ENCODE assay signal across 8 cellular contexts in the genomic region with DNA sequence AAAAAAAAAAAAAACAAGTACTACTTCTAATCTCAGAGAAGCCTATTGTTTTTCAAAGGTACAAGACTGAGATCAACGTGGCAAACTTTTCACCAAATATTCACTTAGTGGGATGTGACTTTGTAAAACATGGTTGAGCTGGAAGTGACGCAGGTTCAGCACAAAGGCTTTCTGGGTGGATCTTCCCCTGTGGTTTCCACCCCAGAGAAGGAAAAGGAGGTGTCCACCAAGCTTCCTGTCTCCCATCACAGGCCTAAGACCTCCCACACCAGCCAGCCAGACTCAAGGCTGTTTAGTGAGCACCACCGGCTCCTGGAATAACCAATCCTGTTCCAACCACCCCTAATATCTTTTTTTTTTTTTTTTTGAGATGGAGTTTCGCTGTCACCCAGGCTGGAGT. TPM values are rescaled to one million over a fixed set of nuclear protein-coding genes. Genes with fewer than 3 reads are reported as not detected.
A peak's percentile ranks its signal among the peaks of the same experiment; 100 is the strongest.
DNase-seq lines count a peak whose midpoint lies in the region; ATAC-seq and TF ChIP-seq lines count a peak whose summit lies in the region.

No MANE protein-coding gene starts in this region.

- H3K36me3 Mint-ChIP-seq in activated T-cell treated with anti-CD3 and anti-CD28 coated beads, Interleukin-2, amount 50 U/mL, for 24 hours (ENCODE audit: low read depth): peaks cover 10% of the 10 kb centered on the region

- H3K4me3 Mint-ChIP-seq in activated T-cell treated with anti-CD3 and anti-CD28 coated beads, Interleukin-2, amount 50 U/mL, for 24 hours: no peak overlapping the region

- WGBS in gastroesophageal sphincter (ENCODE audit: low coverage in 1 of 2), 2 donors: 45 to 71% methylated on average over 2 to 4 of the region's 4 CpGs

- TF ChIP-seq POLR2A in gastroesophageal sphincter (IDR thresholded peaks at IDR 0.05): no peak

- peaks cover 0 to 88% (median 43%) of the 10 kb centered on the region in 3 donors for H3K4me1 ChIP-seq in gastroesophageal sphincter

- H3K9me3 Mint-ChIP-seq in activated T-cell treated with anti-CD3 and anti-CD28 coated beads, Interleukin-2, amount 50 U/mL, for 24 hours: no peaks in the 10 kb centered on the region

- H3K36me3 ChIP-seq in gastroesophageal sphincter: no peaks in the 10 kb centered on the region

- peak overlapping the region; percentile 67 for H3K27ac Mint-ChIP-seq in activated T-cell treated with anti-CD3 and anti-CD28 coated beads, Interleukin-2, amount 50 U/mL, for 24 hours

- TF ChIP-seq CTCF in gastroesophageal sphincter (IDR thresholded peaks at IDR 0.05): no peak

- H3K27ac ChIP-seq in gastroesophageal sphincter: peak overlapping the region in 3 of 4 donors; percentile 61 to 98 (median 68)

- peak; percentile 88 to 90 for DNase-seq in Kasumi-1 (lab: John Stamatoyannopoulos, UW)
- DNase-seq in activated T-cell treated with anti-CD3 and anti-CD28 coated beads, Interleukin-2, amount 50 U/mL, for 24 hours: peak; percentile 46
- peak; percentile 14 for DNase-seq in stimulated activated CD8-positive, alpha-beta memory T cell treated with anti-CD3 and anti-CD28 coated beads, Interleukin-4, amount 100 ng/mL, for 24 hours (ENCODE audit: low read depth)
- no peak for DNase-seq in DMS153 treated with DMSO at 0.1 percent for 48 hours (lab: John Stamatoyannopoulos, UW; ENCODE audit: unreplicated experiment)
- no peak for DNase-seq in NCI-H1694 treated with DMSO at 0.1 percent for 48 hours (lab: John Stamatoyannopoulos, UW)

- H3K27me3 Mint-ChIP-seq in activated T-cell treated with anti-CD3 and anti-CD28 coated beads, Interleukin-2, amount 50 U/mL, for 24 hours: no peaks in the 10 kb centered on the region

- H3K4me1 Mint-ChIP-seq in activated T-cell treated with anti-CD3 and anti-CD28 coated beads, Interleukin-2, amount 50 U/mL, for 24 hours (ENCODE audit: low read depth): peaks cover 75% of the 10 kb centered on the region

- no peak for TF ChIP-seq EP300 in gastroesophageal sphincter (IDR thresholded peaks at IDR 0.05)

- peak; percentile 71 for ATAC-seq in gastroesophageal sphincter
- no peak for ATAC-seq in GM18502 (IDR thresholded peaks at IDR 0.05; ENCODE audit: poor library complexity, unreplicated experiment)
- no peak for ATAC-seq in GM19397 (IDR thresholded peaks at IDR 0.05; ENCODE audit: unreplicated experiment)

- no peaks in the 10 kb centered on the region for H3K27me3 ChIP-seq in gastroesophageal sphincter

- no peaks in the 10 kb centered on the region for H3K9me3 ChIP-seq in gastroesophageal sphincter

- H3K4me3 ChIP-seq in gastroesophageal sphincter: no peak overlapping the region

RNA-seq across cellular contexts. Expression of gene TMEM184B, which starts 5.7 kb away (rescaled TPM):
- 100 to 1,000 TPM in 1 of 4 donors, 10 to 100 TPM in 3; 52.0 to 108 (median 64.9) TPM for total RNA-seq in gastroesophageal sphincter

RNA-seq across cellular contexts. Expression of gene CSNK1E, which starts 50.1 kb away (rescaled TPM):
- total RNA-seq in gastroesophageal sphincter: 10 to 100 TPM; 70.3 to 90.3 (median 80.0) TPM

Comparison
In these comparisons a context has a peak if more than half of its experiments do, and no peak if none do; other contexts are left out.
1. DNase-seq: peak in Kasumi-1 (2 of 2), activated T-cell treated with anti-CD3 and anti-CD28 coated beads, Interleukin-2, amount 50 U/mL, for 24 hours (single experiment) and stimulated activated CD8-positive, alpha-beta memory T cell treated with anti-CD3 and anti-CD28 coated beads, Interleukin-4, amount 100 ng/mL, for 24 hours (single experiment); none in DMS153 treated with DMSO at 0.1 percent for 48 hours (single experiment) and NCI-H1694 treated with DMSO at 0.1 percent for 48 hours (single experiment).